Comparison of ENCODE assay signal across 18 cellular contexts in the genomic region with DNA sequence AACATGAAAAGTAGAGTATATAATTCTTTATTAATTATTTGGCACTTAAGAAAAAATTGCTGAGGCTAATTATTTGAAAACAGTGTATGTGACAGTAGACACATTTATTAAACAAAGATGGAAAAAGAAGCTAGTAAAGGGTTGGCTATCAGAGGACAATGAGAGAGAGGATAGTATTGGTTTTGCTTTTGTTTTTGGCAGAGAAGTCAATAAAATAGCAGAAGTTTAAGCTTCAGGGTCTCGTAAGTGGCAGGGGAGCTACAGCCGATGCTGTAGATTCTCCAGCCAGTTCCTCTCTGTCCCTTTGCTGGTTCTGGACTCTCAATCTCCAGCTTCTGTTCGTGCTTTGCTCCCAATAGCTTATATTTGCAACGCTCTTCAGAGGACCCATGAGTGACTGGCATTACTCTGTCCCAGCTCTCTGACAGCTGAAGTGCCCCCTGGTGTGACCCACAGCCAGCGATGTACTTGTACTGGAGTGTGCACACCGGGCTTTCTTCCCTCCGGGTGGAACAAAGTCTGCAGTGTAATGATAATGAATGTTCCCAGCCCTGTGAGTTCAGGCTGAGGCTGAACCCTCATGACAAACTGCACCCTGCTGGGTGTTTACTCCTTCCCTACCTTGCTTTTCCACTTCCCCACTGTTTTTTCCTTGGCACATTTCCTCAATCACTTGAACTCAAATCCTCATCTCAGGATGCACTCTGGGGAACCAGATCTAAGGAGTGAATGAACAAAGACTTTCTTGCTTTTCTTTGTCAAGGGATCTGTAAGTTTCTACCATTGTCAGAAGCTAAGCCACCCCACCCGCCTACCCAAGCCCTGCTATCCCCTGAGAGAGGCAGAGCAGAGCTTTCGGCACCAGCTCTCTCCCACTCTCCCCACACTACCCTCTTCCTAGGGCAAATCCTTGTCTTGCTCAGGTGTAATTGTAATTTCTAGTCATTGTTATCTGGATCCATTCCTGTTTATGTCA.
A peak's percentile ranks its signal among the peaks of the same experiment; 100 is the strongest.
DNase-seq lines count a peak whose midpoint lies in the region; ATAC-seq, FAIRE-seq and TF ChIP-seq lines count a peak whose summit lies in the region.
"Had no signal": no experiment of that assay in that cellular context is flagged by ENCODE, and none has a peak within 500 bp of the region (broad histone marks: within the 10 kb centered on the region; RNA-seq: fewer than 3 reads in every experiment).

No MANE protein-coding gene starts in this region.

- peak; percentile 17 for DNase-seq in NCI-H2227 (lab: John Stamatoyannopoulos, UW; ENCODE audit: unreplicated experiment)
- DNase-seq in NCI-H2227 treated with DMSO at 0.1 percent for 48 hours (lab: John Stamatoyannopoulos, UW): no peak
- DNase-seq in bronchial epithelial cell (ENCODE audit: low read depth): no peak
- peak; percentile 67 for DNase-seq in iPS-NIHi7 (ENCODE audit: extremely low spot score)
- DNase-seq in type B pancreatic cell (ENCODE audit: extremely low spot score, unreplicated experiment): no peak
- no peak for DNase-seq in activated CD4-positive, CD25-positive, alpha-beta regulatory T cell treated with anti-CD3 and anti-CD28 coated beads, Interleukin-2, amount 50 U/mL, for 72 hours
- DNase-seq: activated CD4-positive, alpha-beta T cell treated with anti-CD3 and anti-CD28 coated beads, Interleukin-2, amount 10 ng/mL, durations not matched to agents 24 days and 14 days; COR-L47; mammary epithelial cell; NCI-H2171; T-helper 1 cell had no signal

- H3K4me3 Mint-ChIP-seq in type B pancreatic cell: peak overlapping the region; percentile 10
- H3K4me3 Mint-ChIP-seq: activated CD4-positive, alpha-beta T cell treated with anti-CD3 and anti-CD28 coated beads, Interleukin-2, amount 10 ng/mL, durations not matched to agents 24 days and 14 days had no signal

- no peak overlapping the region for H3K27ac Mint-ChIP-seq in type B pancreatic cell
- H3K27ac Mint-ChIP-seq: activated CD4-positive, alpha-beta T cell treated with anti-CD3 and anti-CD28 coated beads, Interleukin-2, amount 10 ng/mL, durations not matched to agents 24 days and 14 days; activated T-helper 2 cell treated with anti-CD3 and anti-CD28 coated beads, Interferon-gamma antibody, Interleukin-2, Interleukin-4, amounts not matched to agents 10 μg/mL and 5 μg/mL and 100 μg/mL, durations not matched to agents 14 hours and 24 hours and 36 hours had no signal

- H3K9me3 Mint-ChIP-seq in type B pancreatic cell: no peaks in the 10 kb centered on the region
- H3K9me3 Mint-ChIP-seq: activated CD4-positive, alpha-beta T cell treated with anti-CD3 and anti-CD28 coated beads, Interleukin-2, amount 10 ng/mL, durations not matched to agents 24 days and 14 days; activated T-helper 2 cell treated with anti-CD3 and anti-CD28 coated beads, Interferon-gamma antibody, Interleukin-2, Interleukin-4, amounts not matched to agents 10 μg/mL and 5 μg/mL and 100 μg/mL, durations not matched to agents 14 hours and 24 hours and 36 hours had no signal

- peaks cover 6% of the 10 kb centered on the region for H3K27me3 Mint-ChIP-seq in type B pancreatic cell

- no peaks in the 10 kb centered on the region for H3K27me3 ChIP-seq in bronchial epithelial cell (ENCODE audit: control insufficient read depth, insufficient read depth, low read length)
- H3K27me3 ChIP-seq: cardiac muscle cell, upper lobe of left lung had no signal

- peaks cover 7% of the 10 kb centered on the region for H3K36me3 Mint-ChIP-seq in type B pancreatic cell

- no peak overlapping the region for H3K4me3 ChIP-seq in bronchial epithelial cell (ENCODE audit: low read depth, low read length)
- H3K4me3 ChIP-seq: cardiac muscle cell, upper lobe of left lung had no signal

- ATAC-seq in HG03457 (IDR thresholded peaks at IDR 0.05; ENCODE audit: unreplicated experiment) (no peak), HG02642 (IDR thresholded peaks at IDR 0.05; ENCODE audit: poor library complexity, unreplicated experiment) (no peak)

- peaks cover 25% of the 10 kb centered on the region for H3K4me1 Mint-ChIP-seq in type B pancreatic cell (ENCODE audit: unreplicated experiment)
- H3K4me1 Mint-ChIP-seq: activated CD4-positive, alpha-beta T cell treated with anti-CD3 and anti-CD28 coated beads, Interleukin-2, amount 10 ng/mL, durations not matched to agents 24 days and 14 days had no signal

- no peaks in the 10 kb centered on the region for H3K36me3 ChIP-seq in bronchial epithelial cell (ENCODE audit: control insufficient read depth, insufficient read depth, low read length)
- H3K36me3 ChIP-seq: cardiac muscle cell, upper lobe of left lung had no signal

- TF ChIP-seq CTCF in bronchial epithelial cell (IDR thresholded peaks at IDR 0.05; ENCODE audit: insufficient read depth, low read length, severe bottlenecking) (no peak), type B pancreatic cell (conservative IDR thresholded peaks at IDR 0.05) (no peak)

- peak; percentile 40 for FAIRE-seq in bronchial epithelial cell (lab: Jason Lieb, UNC)
- FAIRE-seq: A204.1, endothelial cell of umbilical vein had no signal

Comparison
In these comparisons a context has a peak if more than half of its experiments do, and no peak if none do; other contexts are left out.
1. DNase-seq: peak in NCI-H2227 (single experiment) and iPS-NIHi7 (single experiment); none in NCI-H2227 treated with DMSO at 0.1 percent for 48 hours (single experiment), bronchial epithelial cell (single experiment), type B pancreatic cell (single experiment) and activated CD4-positive, CD25-positive, alpha-beta regulatory T cell treated with anti-CD3 and anti-CD28 coated beads, Interleukin-2, amount 50 U/mL, for 72 hours (single experiment).